Comparison of ENCODE assay signal across 8 cellular contexts in genomic region chr10:72335394-72336258, GRCh38. TPM values are rescaled to one million over a fixed set of nuclear protein-coding genes. Genes with fewer than 3 reads are reported as not detected.
A peak's percentile ranks its signal among the peaks of the same experiment; 100 is the strongest.
DNase-seq lines count a peak whose midpoint lies in the region; ATAC-seq, FAIRE-seq and TF ChIP-seq lines count a peak whose summit lies in the region.

No MANE protein-coding gene starts in this region.

- peak overlapping the region; percentile 73 for H3K27ac Mint-ChIP-seq in activated naive CD8-positive, alpha-beta T cell treated with anti-CD3 and anti-CD28 coated beads, Interleukin-2, amount 10 ng/mL, durations not matched to agents 7 days and 5 days

- peaks cover 61% of the 10 kb centered on the region for H3K4me1 Mint-ChIP-seq in activated naive CD8-positive, alpha-beta T cell treated with anti-CD3 and anti-CD28 coated beads, Interleukin-2, amount 10 ng/mL, durations not matched to agents 7 days and 5 days

- TF ChIP-seq CTCF in kidney (IDR thresholded peaks at IDR 0.05; ENCODE audit: borderline replicate concordance, extremely low read depth, insufficient read depth): no peak

- no peaks in the 10 kb centered on the region for H3K9me3 Mint-ChIP-seq in activated naive CD8-positive, alpha-beta T cell treated with anti-CD3 and anti-CD28 coated beads, Interleukin-2, amount 10 ng/mL, durations not matched to agents 7 days and 5 days

- POLR2A ChIA-PET in activated naive CD8-positive, alpha-beta T cell treated with anti-CD3 and anti-CD28 coated beads, Interleukin-2, amount 10 ng/mL, durations not matched to agents 7 days and 5 days (lab: Charles Lee): interaction anchor here (0.6 to 32.2 kb wide), 15 partner anchors 9 to 485 kb away, joined by 3 to 1812 read pairs (median 4); partner anchors contain the start of genes ANAPC16, ASCC1, DDIT4 and PSAP

- ATAC-seq in GM21529 (IDR thresholded peaks at IDR 0.05; ENCODE audit: unreplicated experiment): peak; percentile 52
- ATAC-seq in activated naive CD8-positive, alpha-beta T cell treated with anti-CD3 and anti-CD28 coated beads, Interleukin-2, amount 10 ng/mL, durations not matched to agents 7 days and 5 days (ENCODE audit: low read depth): peak; percentile 40

- H3K4me3 ChIP-seq in kidney (ENCODE audit: low read length in 2 of 2): no peak overlapping the region

- H3K36me3 Mint-ChIP-seq in activated naive CD8-positive, alpha-beta T cell treated with anti-CD3 and anti-CD28 coated beads, Interleukin-2, amount 10 ng/mL, durations not matched to agents 7 days and 5 days: peaks cover 10% of the 10 kb centered on the region

- H3K4me1 ChIP-seq in kidney (ENCODE audit: control insufficient read depth in 1 of 2, insufficient read depth in 1 of 2, low read depth in 1 of 2, low read length in 2 of 2): peaks cover 43 to 52% of the 10 kb centered on the region in 2 donors

- peak overlapping the region in 1 of 2 donors; percentile 12 for H3K9ac ChIP-seq in kidney (ENCODE audit: low read length in 2 of 2)

- TF ChIP-seq POLR2A in GM10847 (IDR thresholded peaks at IDR 0.05; ENCODE audit: extremely low read depth, insufficient read length): peak; percentile 6

- H3K36me3 ChIP-seq in KOPT-K1 (ENCODE audit: insufficient read depth, low read length) (peaks cover 53% of the 10 kb centered on the region), kidney (ENCODE audit: control insufficient read depth in 1 of 2, insufficient read depth in 2 of 2, low read length in 2 of 2) (peaks cover 6 to 15% of the 10 kb centered on the region in 2 donors)

- no peaks in the 10 kb centered on the region for H3K9me3 ChIP-seq in KOPT-K1 (ENCODE audit: insufficient read depth, low read length, poor library complexity, severe bottlenecking)
- H3K9me3 ChIP-seq in kidney (ENCODE audit: control insufficient read depth in 1 of 2, low read length in 2 of 2): no peaks in the 10 kb centered on the region

- H3K27ac ChIP-seq in KOPT-K1 (ENCODE audit: low read depth, low read length, poor library complexity, severe bottlenecking) (peak overlapping the region; percentile 90), kidney (ENCODE audit: low read depth in 2 of 2, low read length in 2 of 2) (peak overlapping the region; percentile 89 to 93), substantia nigra (ENCODE audit: low read depth, low read length, poor library complexity, severe bottlenecking) (peak overlapping the region; percentile 96)

- DNase-seq in activated naive CD8-positive, alpha-beta T cell treated with anti-CD3 and anti-CD28 coated beads, Interleukin-2, amount 10 ng/mL, durations not matched to agents 7 days and 5 days: peak; percentile 80
- DNase-seq in kidney (peak; percentile 95), substantia nigra (lab: John Stamatoyannopoulos, UW) (peak in 5 of 49 donors; percentile 37 to 58 (median 43)), NCI-H446 treated with DMSO at 0.1 percent for 48 hours (lab: John Stamatoyannopoulos, UW) (no peak), HTR-8/SVneo (ENCODE audit: insufficient read length, low spot score) (no peak)

- FAIRE-seq in kidney (lab: Jason Lieb, UNC) (no peak), HTR-8/SVneo (lab: Jason Lieb, UNC) (no peak)

- intact Hi-C loops in kidney (cut with DNase I): loop anchor here (10.0 kb wide), 3 partner anchors 61 to 211 kb away; partner anchors contain the start of gene DDIT4

- H3K4me3 Mint-ChIP-seq in activated naive CD8-positive, alpha-beta T cell treated with anti-CD3 and anti-CD28 coated beads, Interleukin-2, amount 10 ng/mL, durations not matched to agents 7 days and 5 days: peak overlapping the region; percentile 80

- H3K27me3 Mint-ChIP-seq in activated naive CD8-positive, alpha-beta T cell treated with anti-CD3 and anti-CD28 coated beads, Interleukin-2, amount 10 ng/mL, durations not matched to agents 7 days and 5 days: no peaks in the 10 kb centered on the region

RNA-seq across cellular contexts. Expression of gene DNAJB12, which starts 19.1 kb away (rescaled TPM):
- 10 to 100 TPM; 24.3 to 26.5 TPM for total RNA-seq in activated naive CD8-positive, alpha-beta T cell treated with anti-CD3 and anti-CD28 coated beads, Interleukin-2, amount 10 ng/mL, durations not matched to agents 7 days and 5 days
- total RNA-seq in kidney: 37.7 TPM
- polyA plus RNA-seq in kidney (ENCODE audit: insufficient read depth, low read depth, low replicate concordance): 32.0 TPM

Comparison
In these comparisons a context has a peak if more than half of its experiments do, and no peak if none do; other contexts are left out.
1. DNase-seq: peak in activated naive CD8-positive, alpha-beta T cell treated with anti-CD3 and anti-CD28 coated beads, Interleukin-2, amount 10 ng/mL, durations not matched to agents 7 days and 5 days (single experiment) and kidney (single experiment); none in NCI-H446 treated with DMSO at 0.1 percent for 48 hours (single experiment) and HTR-8/SVneo (single experiment).
2. Peak in every context shown above with its lines, with median percentiles within 50 percentile points of each other: H3K27ac ChIP-seq.